8 cellular contexts compared by ENCODE assay signal in the genomic region with DNA sequence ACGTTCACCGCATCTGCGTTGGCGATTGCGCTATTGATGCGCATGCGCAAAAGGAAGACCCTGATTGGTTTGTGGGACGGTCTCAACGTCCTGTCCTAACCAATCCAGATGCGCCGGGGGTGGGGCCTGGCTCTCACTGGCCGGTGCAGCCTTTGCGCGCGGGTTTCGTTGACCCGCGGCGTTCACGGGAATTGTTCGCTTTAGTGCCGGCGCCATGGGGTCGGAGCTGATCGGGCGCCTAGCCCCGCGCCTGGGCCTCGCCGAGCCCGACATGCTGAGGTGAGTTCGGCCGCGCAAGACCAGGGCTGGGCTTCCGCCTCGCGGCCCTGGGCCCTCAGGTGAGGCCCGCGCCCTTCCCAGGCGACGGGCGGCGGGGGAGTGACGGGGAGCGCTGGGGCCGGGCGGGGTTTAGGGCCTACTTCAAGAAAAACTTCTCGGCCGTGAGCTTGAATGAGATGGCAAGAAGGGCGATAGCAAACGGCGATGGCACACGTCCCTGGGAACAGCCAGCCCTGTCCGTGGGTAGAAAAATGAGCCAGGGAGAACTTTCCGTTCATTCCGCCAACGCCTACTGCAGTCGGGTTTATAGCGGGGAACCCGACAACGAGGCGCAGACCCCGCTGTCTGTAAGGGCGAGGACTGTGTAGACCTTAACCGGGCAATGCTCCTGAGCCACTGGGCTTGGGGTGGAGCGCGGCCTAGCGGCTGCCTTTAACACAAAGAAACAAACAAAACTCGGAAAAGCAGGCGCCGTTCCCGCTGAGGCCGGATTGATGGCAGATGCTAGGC. TPM values are rescaled to one million over a fixed set of nuclear protein-coding genes. Genes with fewer than 3 reads are reported as not detected.
DNase-seq lines count a peak whose midpoint lies in the region; ATAC-seq and TF ChIP-seq lines count a peak whose summit lies in the region.

A gene with protein sequence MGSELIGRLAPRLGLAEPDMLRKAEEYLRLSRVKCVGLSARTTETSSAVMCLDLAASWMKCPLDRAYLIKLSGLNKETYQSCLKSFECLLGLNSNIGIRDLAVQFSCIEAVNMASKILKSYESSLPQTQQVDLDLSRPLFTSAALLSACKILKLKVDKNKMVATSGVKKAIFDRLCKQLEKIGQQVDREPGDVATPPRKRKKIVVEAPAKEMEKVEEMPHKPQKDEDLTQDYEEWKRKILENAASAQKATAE (plus strand): TSS at position 168 of the 789 bp plus-strand sequence. CDS start 47 bp downstream, at position 215.

- 0 to 1% (median 0%) methylated on average over 73 of the region's 73 CpGs for WGBS in adipose tissue, 3 donors
- WGBS in heart right ventricle, 2 donors, result 0% methylated on average over 73 of the region's 73 CpGs

- H3K27ac ChIP-seq in adipose tissue (ENCODE audit: low read depth, low read length) (peak within 1 kb of the TSS; percentile 83), heart right ventricle (peak within 1 kb of the TSS; percentile 64 to 95 (median 90))

- intact Hi-C loops in heart right ventricle (cut with DNase I), result loop anchor here in 6 of 10 donors (2.0 to 10.0 kb wide), 5 partner anchors 53 to 143 kb away; a partner anchor contains a TSS
- intact Hi-C loops in posterior vena cava (cut with DNase I), result no loop called here

- TF ChIP-seq CTCF in GM12875 (IDR thresholded peaks at IDR 0.05; ENCODE audit: borderline replicate concordance, insufficient read depth, low read depth, low read length) (peak; percentile 69), heart right ventricle (IDR thresholded peaks at IDR 0.05) (peak in 5 of 9 donors; percentile 27 to 52 (median 44))

- peaks cover 9 to 53% (median 45%) of the 10 kb centered on the region in 9 donors for H3K4me1 ChIP-seq in heart right ventricle

- H3K4me3 ChIP-seq in GM12875 (ENCODE audit: low read depth, low read length) (peak within 1 kb of the TSS; percentile 75), heart right ventricle (peak within 1 kb of the TSS; percentile 70 to 94 (median 86))

- H3K9me3 ChIP-seq in heart right ventricle, result no peaks in the 10 kb centered on the region

- DNase-seq in NCI-H1417 (lab: John Stamatoyannopoulos, UW), result peak; percentile 89 to 100 (median 99)
- peak; percentile 93 for DNase-seq in SW480 (ENCODE audit: low spot score)
- DNase-seq in heart right ventricle, result peak; percentile 97 to 98
- DNase-seq in posterior vena cava (ENCODE audit: low spot score), result peak; percentile 99
- DNase-seq in ureter (ENCODE audit: low spot score), result peak; percentile 98

- ATAC-seq in HG02759 (IDR thresholded peaks at IDR 0.05; ENCODE audit: unreplicated experiment) (peak; percentile 77), heart right ventricle (peak; percentile 89 to 95 (median 92))

- H3K36me3 ChIP-seq in heart right ventricle, result no peaks in the 10 kb centered on the region

- no peaks in the 10 kb centered on the region for H3K27me3 ChIP-seq in heart right ventricle

RNA-seq across cellular contexts. Expression of the gene that starts here (rescaled TPM):
- under 1 TPM; 0.41 to 0.67 (median 0.46) TPM for polyA plus RNA-seq in adipose tissue
- 1 to 10 TPM in 8 of 10 donors, under 1 TPM in 2; 0.56 to 2.7 (median 1.9) TPM for total RNA-seq in heart right ventricle
- 1 to 10 TPM; 2.5 TPM for polyA plus RNA-seq in heart right ventricle
- total RNA-seq in posterior vena cava, result 1 to 10 TPM; 1.0 to 2.0 TPM
- 4.3 TPM for total RNA-seq in ureter

Comparison
In these comparisons a context has a peak if more than half of its experiments do, and no peak if none do; other contexts are left out.
1. Peak in every context shown above with its lines: DNase-seq, ATAC-seq, H3K4me3 ChIP-seq and H3K27ac ChIP-seq.
2. intact Hi-C loops: an anchor here in heart right ventricle (2.0 to 10.0 kb wide); none called in posterior vena cava.